28 cellular contexts compared by ENCODE assay signal in genomic region chr2:199734651-199735050, GRCh38.
"Had no signal": no experiment of that assay in that cellular context is flagged by ENCODE, and none has a peak within 500 bp of the region (broad histone marks: within the 10 kb centered on the region; RNA-seq: fewer than 3 reads in every experiment).

No MANE protein-coding gene starts in this region.

- H3K27me3 Mint-ChIP-seq: dendritic cell treated with granulocyte-macrophage colony-stimulating factor and Interleukin-4, amounts not matched to agents 40 ng/mL and 50 ng/mL, for 4 days had no signal

- H3K4me3 Mint-ChIP-seq: dendritic cell treated with granulocyte-macrophage colony-stimulating factor and Interleukin-4, amounts not matched to agents 40 ng/mL and 50 ng/mL, for 4 days; effector memory CD8-positive, alpha-beta T cell; endodermal cell; immature natural killer cell; mesothelial cell of epicardium had no signal

- H3K27me3 ChIP-seq: colonic mucosa, hepatocyte had no signal

- FAIRE-seq: endometrium, frontal cortex, kidney had no signal

- H3K27ac Mint-ChIP-seq: dendritic cell treated with granulocyte-macrophage colony-stimulating factor and Interleukin-4, amounts not matched to agents 40 ng/mL and 50 ng/mL, for 4 days; effector memory CD8-positive, alpha-beta T cell; endodermal cell; immature natural killer cell; mesothelial cell of epicardium had no signal

- ATAC-seq: effector memory CD8-positive, alpha-beta T cell; esophagus mucosa; foreskin keratinocyte; gastroesophageal sphincter; heart left ventricle; left cardiac atrium; left lung; left ventricle myocardium superior; lower lobe of right lung; mucosa of descending colon had no signal

- DNase-seq: cerebellar nuclear complex; colonic mucosa; cortex of kidney; effector CD8-positive, alpha-beta T cell; effector memory CD8-positive, alpha-beta T cell; endodermal cell; erythroblast; esophagus squamous epithelium; foreskin keratinocyte; heart left ventricle; hypothalamus; immature natural killer cell; islet precursor cell; kidney; left cardiac atrium; left lung; left ventricle myocardium superior; lower lobe of right lung; mesenchymal stem cell; mucosa of descending colon had no signal

- H3K36me3 Mint-ChIP-seq: immature natural killer cell, mesothelial cell of epicardium had no signal

- H3K4me1 ChIP-seq: foreskin keratinocyte had no signal

- H3K79me2 ChIP-seq: hepatocyte had no signal

- H3K4me2 ChIP-seq: hepatocyte had no signal

- H3K9me3 ChIP-seq: colonic mucosa, esophagus squamous epithelium, gastroesophageal sphincter, left lung, lower lobe of right lung, mucosa of descending colon had no signal

- H3K36me3 ChIP-seq: colonic mucosa, esophagus squamous epithelium, gastroesophageal sphincter, heart left ventricle, left lung, lower lobe of right lung had no signal

- H2AFZ ChIP-seq: hepatocyte had no signal

- H3K9me3 Mint-ChIP-seq: dendritic cell treated with granulocyte-macrophage colony-stimulating factor and Interleukin-4, amounts not matched to agents 40 ng/mL and 50 ng/mL, for 4 days; effector memory CD8-positive, alpha-beta T cell; endodermal cell; immature natural killer cell had no signal

- H3K4me3 ChIP-seq: colonic mucosa, esophagus squamous epithelium, gastroesophageal sphincter, heart left ventricle, hepatocyte, left lung, lower lobe of right lung, mucosa of descending colon had no signal

- H3K27ac ChIP-seq: colonic mucosa, epithelial cell of prostate, esophagus squamous epithelium, foreskin keratinocyte, gastroesophageal sphincter, heart left ventricle, left lung, lower lobe of right lung had no signal
